In genomic region chr11:118522571-118523072, GRCh38 we compare ENCODE assay signal across 1 cellular context.
TF ChIP-seq lines count a peak whose summit lies in the region.

No MANE protein-coding gene starts in this region.

TF ChIP-seq in K562, 482 proteins besides CTCF, POLR2A, EP300 and RAD21:
- TF ChIP-seq HMBOX1 (IDR thresholded peaks at IDR 0.05), result no peak
- no peak for TF ChIP-seq NR0B1 (IDR thresholded peaks at IDR 0.05; ENCODE audit: partially characterized antibody)
- no peak for TF ChIP-seq GATAD2A (IDR thresholded peaks at IDR 0.05)
- TF ChIP-seq ZBED1 (IDR thresholded peaks at IDR 0.05), result no peak
- TF ChIP-seq ZNF197 (CRISPR knock-in tag; IDR thresholded peaks at IDR 0.05; ENCODE audit: low read depth), result no peak
- no peak for TF ChIP-seq PHB2 (IDR thresholded peaks at IDR 0.05; ENCODE audit: low read depth)
- 0 out of 2 replicates have a peak, but pooled peaks have one; percentile 36 for TF ChIP-seq SUPT5H (IDR thresholded peaks at IDR 0.05)
- TF ChIP-seq THRB (CRISPR knock-in tag; conservative IDR thresholded peaks at IDR 0.05), result 0 out of 2 replicates have a peak, but pooled peaks have one; percentile 11
- TF ChIP-seq THAP7 (CRISPR knock-in tag; IDR thresholded peaks at IDR 0.05), result no peak
- no peak for TF ChIP-seq PRPF4 (IDR thresholded peaks at IDR 0.05; ENCODE audit: insufficient read depth, low read depth, low read length, poor library complexity, severe bottlenecking)
- no peak for TF ChIP-seq SMARCA4 (IDR thresholded peaks at IDR 0.05)
- TF ChIP-seq TCFL5 (CRISPR knock-in tag; conservative IDR thresholded peaks at IDR 0.05), result no peak
- TF ChIP-seq PYGO2 (tag; IDR thresholded peaks at IDR 0.05), result no peak
- 0 out of 2 replicates have a peak, but pooled peaks have one; percentile 67 for TF ChIP-seq ZBTB26 (CRISPR knock-in tag; IDR thresholded peaks at IDR 0.05)
- no peak for TF ChIP-seq ESRRB (CRISPR knock-in tag; IDR thresholded peaks at IDR 0.05; ENCODE audit: borderline replicate concordance)
- no peak for TF ChIP-seq MTA3 (IDR thresholded peaks at IDR 0.05; ENCODE audit: borderline replicate concordance)
- TF ChIP-seq SREBF2 (CRISPR knock-in tag; IDR thresholded peaks at IDR 0.05), result no peak
- TF ChIP-seq ASH1L (IDR thresholded peaks at IDR 0.05; ENCODE audit: borderline replicate concordance, low read depth, partially characterized antibody), result no peak
- TF ChIP-seq DNMT1 (IDR thresholded peaks at IDR 0.05), result no peak
- no peak for TF ChIP-seq GABPB2 (CRISPR knock-in tag; conservative IDR thresholded peaks at IDR 0.05)
- no peak for TF ChIP-seq ZNF655 (CRISPR knock-in tag; IDR thresholded peaks at IDR 0.05)
- TF ChIP-seq TCF3 (CRISPR knock-in tag; IDR thresholded peaks at IDR 0.05), result no peak
- TF ChIP-seq CSDE1 (IDR thresholded peaks at IDR 0.05), result no peak
- TF ChIP-seq NONO (IDR thresholded peaks at IDR 0.05; ENCODE audit: low read depth in 2 of 2, low read length in 1 of 2), result no peak
- TF ChIP-seq SLC30A9 (CRISPR knock-in tag; IDR thresholded peaks at IDR 0.05), result no peak
- no peak for TF ChIP-seq TGIF2 (CRISPR knock-in tag; IDR thresholded peaks at IDR 0.05)
- TF ChIP-seq E2F4 (CRISPR knock-in tag; IDR thresholded peaks at IDR 0.05; ENCODE audit: low read depth), result no peak
- no peak for TF ChIP-seq TAF1 (IDR thresholded peaks at IDR 0.05; ENCODE audit: control insufficient read depth, extremely low read depth, insufficient read depth, low read length, severe bottlenecking)
- TF ChIP-seq SMC3 (conservative IDR thresholded peaks at IDR 0.05; ENCODE audit: insufficient read depth, low read depth, low read length), result 0 out of 2 replicates have a peak, but pooled peaks have one; percentile 25
- TF ChIP-seq ZFP30 (CRISPR knock-in tag; IDR thresholded peaks at IDR 0.05; ENCODE audit: borderline replicate concordance), result no peak
- TF ChIP-seq AFF1 (IDR thresholded peaks at IDR 0.05; ENCODE audit: low read depth in 1 of 2, partially characterized antibody in 2 of 2), result no peak
- no peak for TF ChIP-seq MYC (IDR thresholded peaks at IDR 0.05; ENCODE audit: low read depth, low read length)
- no peak for TF ChIP-seq MYC (CRISPR knock-in tag; IDR thresholded peaks at IDR 0.05; ENCODE audit: borderline replicate concordance, low read depth)
- TF ChIP-seq PATZ1 (CRISPR knock-in tag; IDR thresholded peaks at IDR 0.05; ENCODE audit: borderline replicate concordance), result no peak
- no peak for TF ChIP-seq HDAC3 (IDR thresholded peaks at IDR 0.05; ENCODE audit: borderline replicate concordance, partially characterized antibody)
- 0 out of 2 replicates have a peak, but pooled peaks have one; percentile 45 for TF ChIP-seq ZNF511 (CRISPR knock-in tag; IDR thresholded peaks at IDR 0.05)
- TF ChIP-seq NCOA6 (IDR thresholded peaks at IDR 0.05), result no peak
- TF ChIP-seq STAG1 (CRISPR knock-in tag; IDR thresholded peaks at IDR 0.05; ENCODE audit: borderline replicate concordance), result 0 out of 2 replicates have a peak, but pooled peaks have one; percentile 11
- no peak for TF ChIP-seq ZNF165 (CRISPR knock-in tag; IDR thresholded peaks at IDR 0.05; ENCODE audit: borderline replicate concordance)
- no peak for TF ChIP-seq CREBBP (IDR thresholded peaks at IDR 0.05; ENCODE audit: low read depth, low read length)
- peak; percentile 50; the same call in 1 of the 2 replicates for TF ChIP-seq SPI1 (IDR thresholded peaks at IDR 0.05; ENCODE audit: borderline replicate concordance, low read depth, low read length)
- TF ChIP-seq RBM14 (IDR thresholded peaks at IDR 0.05; ENCODE audit: borderline replicate concordance, insufficient read depth, low read depth, low read length), result no peak
- TF ChIP-seq ZNF23 (CRISPR knock-in tag; IDR thresholded peaks at IDR 0.05), result no peak
- no peak for TF ChIP-seq TFAM (CRISPR knock-in tag; conservative IDR thresholded peaks at IDR 0.05)
TF ChIP-seq in K562: peak in this region for 7.
